Comparison of ENCODE assay signal across 9 cellular contexts in the genomic region with DNA sequence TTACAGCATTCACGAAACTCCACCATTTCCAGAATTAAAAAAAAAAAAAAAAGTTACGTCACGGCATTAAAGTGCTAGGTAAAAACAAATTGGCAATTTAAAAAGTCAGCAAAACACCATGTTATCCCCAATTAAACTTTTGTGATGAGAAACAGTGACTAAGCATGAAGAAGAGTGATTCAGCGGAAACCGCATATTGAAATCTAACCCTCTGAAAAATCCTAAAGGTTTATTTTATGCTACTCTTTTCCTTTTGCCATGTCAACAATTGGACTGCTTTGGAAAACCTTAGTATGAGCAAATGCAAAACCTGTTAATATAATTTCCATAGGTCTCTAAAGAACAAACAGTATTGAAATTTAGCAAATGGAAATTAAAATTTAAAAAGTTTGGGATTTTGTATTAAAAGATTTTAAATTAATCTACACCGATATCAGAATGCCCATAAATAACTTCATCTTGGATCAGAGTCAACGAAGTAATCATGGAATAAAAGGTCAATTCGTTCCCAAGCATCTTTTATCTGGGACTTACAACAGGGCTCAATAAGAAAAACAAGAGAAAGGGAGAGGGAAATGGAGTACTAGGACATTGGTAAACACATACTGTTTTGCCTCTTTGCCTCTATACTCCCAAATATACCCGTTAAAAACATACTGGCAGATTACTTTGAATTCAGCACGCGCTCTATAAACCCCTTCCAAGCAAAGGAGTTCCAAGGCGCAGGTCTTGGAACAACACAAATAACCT. TPM values are rescaled to one million over a fixed set of nuclear protein-coding genes. Genes with fewer than 3 reads are reported as not detected.
DNase-seq lines count a peak whose midpoint lies in the region; ATAC-seq, FAIRE-seq and TF ChIP-seq lines count a peak whose summit lies in the region.
"Had no signal": no experiment of that assay in that cellular context is flagged by ENCODE, and none has a peak within 500 bp of the region (broad histone marks: within the 10 kb centered on the region; RNA-seq: fewer than 3 reads in every experiment).

No MANE protein-coding gene starts in this region.

- H3K23me2 ChIP-seq in H1 (ENCODE audit: low read depth, low read length) = peaks cover 5% of the 10 kb centered on the region

- no peaks in the 10 kb centered on the region for H3K9me3 ChIP-seq in H1 (ENCODE audit: insufficient read depth in 2 of 2, low read depth in 1 of 2, low read length in 1 of 2)

- FAIRE-seq in H1 (lab: Jason Lieb, UNC) = no peak
- FAIRE-seq: colon had no signal

- peak overlapping the region; percentile 79 to 94 (median 90) for H3K9ac ChIP-seq in H1 (replicated peaks in 1 of 4; ENCODE audit: extremely low read depth in 1 of 4, low read depth in 3 of 4, low read length in 3 of 4)

- no peak overlapping the region for H2BK120ac ChIP-seq in H1 (replicated peaks; ENCODE audit: low read depth, low read length)

- H3K79me1 ChIP-seq in H1 (ENCODE audit: low read depth, low read length) = no peaks in the 10 kb centered on the region

- peak overlapping the region; percentile 56 to 96 (median 88) for H3K4me3 ChIP-seq in H1 (ENCODE audit: extremely low read depth in 1 of 4, insufficient read depth in 2 of 4, low read depth in 3 of 4, low read length in 4 of 4)

- H4K91ac ChIP-seq in H1 (replicated peaks; ENCODE audit: insufficient read length, low read length) = peak overlapping the region; percentile 81

- H3K4me1 Mint-ChIP-seq in naive B cell = peaks cover 22 to 55% (median 44%) of the 10 kb centered on the region in 3 donors

- no peak overlapping the region for H3K14ac ChIP-seq in H1 (ENCODE audit: insufficient read length)

- H3K56ac ChIP-seq in H1 (replicated peaks; ENCODE audit: insufficient read length, low read depth, low read length) = peak overlapping the region; percentile 46

- peaks cover 0 to 7% (median 3%) of the 10 kb centered on the region in 4 experiments; a peak in 4 of 7 replicates for H3K4me1 ChIP-seq in H1 (replicated peaks in 1 of 4; ENCODE audit: control insufficient read depth in 3 of 4, insufficient read depth in 4 of 4, low read length in 3 of 4)

- H2AK5ac ChIP-seq in H1 (ENCODE audit: low read depth, low read length) = no peak overlapping the region

- no peak overlapping the region for H3K23ac ChIP-seq in H1 (ENCODE audit: insufficient read length)

- DNase-seq in DMS53 (lab: John Stamatoyannopoulos, UW) = peak; percentile 32
- DNase-seq in HEK293T (ENCODE audit: extremely low spot score) = peak; percentile 8
- peak; percentile 29 for DNase-seq in RWPE1 (ENCODE audit: low spot score)
- no peak for DNase-seq in H1 (ENCODE audit: low read depth in 1 of 2, low spot score in 2 of 2)
- DNase-seq in naive B cell = no peak

- H3K4me2 ChIP-seq in H1 (ENCODE audit: insufficient read depth in 1 of 2, low read depth in 2 of 2, low read length in 2 of 2) = peak overlapping the region; percentile 74 to 84

- no peaks in the 10 kb centered on the region for H3K27me3 Mint-ChIP-seq in naive B cell

- peak overlapping the region; percentile 81; the same call in 1 of the 2 replicates for H2BK12ac ChIP-seq in H1 (ENCODE audit: low read depth, low read length)

- no peaks in the 10 kb centered on the region; a peak in 1 of 8 replicates for H3K36me3 ChIP-seq in H1 (ENCODE audit: control insufficient read depth in 2 of 4, insufficient read depth in 4 of 4, low read length in 3 of 4)

- H2BK20ac ChIP-seq in H1 (ENCODE audit: low read length) = no peak overlapping the region

- H2BK15ac ChIP-seq in H1 (ENCODE audit: low read length) = no peak overlapping the region

- peaks cover 7 to 60% of the 10 kb centered on the region in 2 experiments for H3K79me2 ChIP-seq in H1 (ENCODE audit: control insufficient read depth in 1 of 2, insufficient read depth in 2 of 2, low read length in 2 of 2)

- TF ChIP-seq CTCF in RWPE1 (conservative IDR thresholded peaks at IDR 0.05; ENCODE audit: low read depth) = no peak
- TF ChIP-seq CTCF in H1 (IDR thresholded peaks at IDR 0.05; ENCODE audit: control extremely low read depth in 1 of 3, insufficient read depth in 1 of 3, low read depth in 1 of 3, low read length in 3 of 3) = no peak

- WGBS in H1 (ENCODE audit: extremely low coverage in 1 of 2, insufficient coverage in 1 of 2, insufficient read length in 1 of 2, insufficient replicate concordance in 2 of 2, low coverage in 1 of 2, low lambda C conversion rate in 2 of 2, missing lambda C conversion rate in 1 of 2), 2 experiments = 4% methylated on average over 12 of the region's 12 CpGs; no CpG with 5 or more reads in 1 of the 2 experiments

- no peak for TF ChIP-seq RAD21 in H1 (IDR thresholded peaks at IDR 0.05 in 1 of 2, conservative IDR thresholded peaks at IDR 0.05 in 1 of 2; ENCODE audit: low read depth in 2 of 2, low read length in 2 of 2)

- CTCF ChIA-PET in HEK293T (lab: Yijun Ruan, JAX) (no interaction called here), RWPE1 (lab: Yijun Ruan, JAX) (interaction anchor here (0.6 kb wide), 1 partner anchor 1684 kb away, joined by 3 read pairs; no protein-coding TSS in a partner anchor), H1 (lab: Charles Lee; ENCODE audit: partially characterized antibody) (no interaction called here)

- H3K36me3 Mint-ChIP-seq in naive B cell = no peaks in the 10 kb centered on the region

- H4K5ac ChIP-seq in H1 (ENCODE audit: insufficient read length, low read depth, low read length) = no peak overlapping the region

- no peak overlapping the region for H4K8ac ChIP-seq in H1 (ENCODE audit: extremely low read depth, insufficient read depth, low read length)

- TF ChIP-seq EP300 in H1 (IDR thresholded peaks at IDR 0.05; ENCODE audit: borderline replicate concordance in 1 of 2, low read depth in 2 of 2, low read length in 2 of 2) = no peak

- H3K4me3 Mint-ChIP-seq in naive B cell = peak overlapping the region; percentile 71 to 96 (median 90)

- H4K20me1 ChIP-seq in H1 (replicated peaks in 1 of 2; ENCODE audit: control insufficient read depth in 1 of 2, insufficient read depth in 2 of 2, low read length in 2 of 2) = peaks cover 3 to 14% of the 10 kb centered on the region in 2 experiments

- peak overlapping the region; percentile 89; the same call in 1 of the 2 replicates for H3K18ac ChIP-seq in H1 (ENCODE audit: extremely low read depth, low read length)

- TF ChIP-seq POLR2A in H1 (IDR thresholded peaks at IDR 0.05; ENCODE audit: control extremely low read depth in 1 of 2, low read depth in 2 of 2, low read length in 2 of 2) = no peak

- H3K4ac ChIP-seq in H1 (replicated peaks; ENCODE audit: insufficient read length, low read depth, low read length) = peak overlapping the region; percentile 87

- H3K27ac Mint-ChIP-seq in naive B cell = peak overlapping the region in 3 of 6 donors; percentile 65 to 92 (median 84)

- H3K27ac ChIP-seq in RWPE1 (peak overlapping the region; percentile 92), H1 (ENCODE audit: low read depth, low read length) (peak overlapping the region; percentile 89)

- POLR2A ChIA-PET in HEK293T (lab: Yijun Ruan, JAX) = interaction anchor here (2.0 to 3.0 kb wide), 3 partner anchors 29 to 79 kb away, joined by 10 to 63 read pairs (median 18); a partner anchor contains a TSS
- POLR2A ChIA-PET in RWPE1 (lab: Yijun Ruan, JAX; ENCODE audit: low non-redundant PET) = interaction anchor here (2.6 kb wide), 1 partner anchor 78 kb away, joined by 17 read pairs; a partner anchor contains a TSS
- POLR2A ChIA-PET in H1 (lab: Charles Lee; ENCODE audit: partially characterized antibody) = interaction anchor here (1.8 to 2.9 kb wide), 4 partner anchors 8 to 78 kb away, joined by 6 to 44 read pairs (median 13); a partner anchor contains a TSS

- H3K9me3 Mint-ChIP-seq in naive B cell = peaks cover 0 to 2% (median 0%) of the 10 kb centered on the region in 7 donors

- no peaks in the 10 kb centered on the region for H3K27me3 ChIP-seq in H1 (replicated peaks in 1 of 4; ENCODE audit: control insufficient read depth in 3 of 4, extremely low read depth in 1 of 4, insufficient read depth in 3 of 4, low read length in 3 of 4)

- ATAC-seq in naive B cell (ENCODE audit: low read depth in 2 of 2) = no peak
- ATAC-seq in HG02870 (IDR thresholded peaks at IDR 0.05; ENCODE audit: unreplicated experiment) = no peak
- no peak for ATAC-seq in HG02798 (IDR thresholded peaks at IDR 0.05; ENCODE audit: poor library complexity, unreplicated experiment)
- no peak for ATAC-seq in HG03432 (IDR thresholded peaks at IDR 0.05; ENCODE audit: unreplicated experiment)

- H2AFZ ChIP-seq in H1 (ENCODE audit: low read length) = peak overlapping the region; percentile 82; the same call in 1 of the 2 replicates

- peak overlapping the region; percentile 79; the same call in 1 of the 2 replicates for H2BK5ac ChIP-seq in H1 (ENCODE audit: low read depth, low read length)

TF ChIP-seq in HEK293T, 16 proteins besides CTCF, POLR2A, EP300 and RAD21:
- TF ChIP-seq ZNF384 (IDR thresholded peaks at IDR 0.05) (peak; percentile 85), CTBP1 (IDR thresholded peaks at IDR 0.05; ENCODE audit: borderline replicate concordance) (no peak), FOXK2 (IDR thresholded peaks at IDR 0.05) (no peak)

TF ChIP-seq in H1, 55 proteins besides CTCF, POLR2A, EP300 and RAD21:
- TF ChIP-seq SAP30 (IDR thresholded peaks at IDR 0.05; ENCODE audit: insufficient read depth, insufficient replicate concordance, low read length) (peak; percentile 36), MAFK (IDR thresholded peaks at IDR 0.05; ENCODE audit: low read depth, low read length) (peak; percentile 93), BACH1 (IDR thresholded peaks at IDR 0.05; ENCODE audit: low read length) (peak; percentile 99), CBX5 (IDR thresholded peaks at IDR 0.05; ENCODE audit: low read depth, low read length) (no peak), SIN3A (conservative IDR thresholded peaks at IDR 0.05 in 1 of 2, IDR thresholded peaks at IDR 0.05 in 1 of 2; ENCODE audit: low read depth in 1 of 2, low read length in 2 of 2) (0 out of 4 replicates have a peak, but pooled peaks of 1 of the 2 experiments have one; percentile 21)

RNA-seq across cellular contexts. Expression of a gene that starts 1.1 kb away (rescaled TPM):
- total RNA-seq in H1 (2021; fragmentation: NEBNext Ultra II Directional; extraction: Animal tissue kit (Norgen Biotek cat#: 25700)) = 18.3 and 18.8 TPM in 2 replicates
- polyA plus RNA-seq in H1 (2011; rRNA removed) (2.5 and 3.9 TPM in 2 replicates), naive B cell (ENCODE audit: low read depth in 6 of 6) (1 to 10 TPM in 5 of 6 donors, under 1 TPM in 1; 0.71 to 2.3 (median 1.1) TPM)
- 5.1 TPM for polyA plus RNA-seq in H1 (2011; cell fraction: cytosol; rRNA removed)
- 1.4 TPM for polyA plus RNA-seq in H1 (2011; cell fraction: nucleus; rRNA removed)
- 6.4 to 10.3 TPM (median 7.7 TPM) in 4 replicates for polyA plus RNA-seq in H1 (2012, experiment 1 of 2)
- polyA plus RNA-seq in H1 (2012, experiment 2 of 2) = 0.73 TPM
- polyA plus RNA-seq in H1 (2013, experiment 1 of 2) = 6.5 TPM
- polyA plus RNA-seq in H1 (2013, experiment 2 of 2) = 5.9 TPM
- polyA minus RNA-seq in H1 (2011; rRNA and poly(A)+ RNA removed) = 15.5 and 18.2 TPM in 2 replicates
- 7.9 TPM for polyA minus RNA-seq in H1 (2011; cell fraction: cytosol; rRNA and poly(A)+ RNA removed)
- 17.4 TPM for polyA minus RNA-seq in H1 (2011; cell fraction: nucleus; rRNA and poly(A)+ RNA removed)

Comparison
In these comparisons a context has a peak if more than half of its experiments do, and no peak if none do; other contexts are left out.
1. DNase-seq: peak in DMS53 (single experiment), HEK293T (single experiment) and RWPE1 (single experiment); none in H1 (0 of 2) and naive B cell (single experiment).